Comparison of ENCODE assay signal across 24 cellular contexts in genomic region chr14:68759912-68760311, GRCh38.
"Had no signal": no experiment of that assay in that cellular context is flagged by ENCODE, and none has a peak within 500 bp of the region (broad histone marks: within the 10 kb centered on the region; RNA-seq: fewer than 3 reads in every experiment).

No MANE protein-coding gene starts in this region.

- DNase-seq: activated CD4-positive, alpha-beta T cell treated with anti-CD3 and anti-CD28 coated beads for 1 hour; activated CD4-positive, alpha-beta T cell treated with anti-CD3 and anti-CD28 coated beads, Interleukin-2, amount 50 U/mL, for 1 hour; activated CD8-positive, alpha-beta memory T cell treated with anti-CD3 and anti-CD28 coated beads for 24 hours; activated CD8-positive, alpha-beta memory T cell treated with anti-CD3 and anti-CD28 coated beads, Interleukin-2, amount 50 U/mL, for 4 hours; activated naive CD4-positive, alpha-beta T cell treated with anti-CD3 and anti-CD28 coated beads, Interleukin-2, amount 10 ng/mL, durations not matched to agents 7 days and 5 days; activated T-cell treated with anti-CD3 and anti-CD28 coated beads, Interleukin-2, amount 50 U/mL, for 24 hours; amygdala; cerebellar nuclear complex; endodermal cell; head of caudate nucleus; hypothalamus; left ventricle myocardium superior; mucosa of descending colon; psoas muscle; stimulated activated CD4-positive, alpha-beta T cell treated with anti-CD3 and anti-CD28 coated beads, Interleukin-2, amount 100 ng/mL, for 24 hours; stimulated activated naive CD4-positive, alpha-beta T cell; SW 1271; testis; trophoblast cell had no signal

- H3K27ac Mint-ChIP-seq: activated naive CD4-positive, alpha-beta T cell treated with anti-CD3 and anti-CD28 coated beads, Interleukin-2, amount 10 ng/mL, durations not matched to agents 7 days and 5 days; activated T-cell treated with anti-CD3 and anti-CD28 coated beads, Interleukin-2, amount 50 U/mL, for 24 hours; endodermal cell; T-helper 2 cell treated with Interferon-gamma antibody and Interleukin-4, amounts not matched to agents 5 μg/mL and 100 μg/mL, for 36 hours had no signal

- H3K36me3 Mint-ChIP-seq: activated naive CD4-positive, alpha-beta T cell treated with anti-CD3 and anti-CD28 coated beads, Interleukin-2, amount 10 ng/mL, durations not matched to agents 7 days and 5 days had no signal

- H3K27me3 Mint-ChIP-seq: activated T-cell treated with anti-CD3 and anti-CD28 coated beads, Interleukin-2, amount 50 U/mL, for 24 hours had no signal

- H3K9me3 Mint-ChIP-seq: activated naive CD4-positive, alpha-beta T cell treated with anti-CD3 and anti-CD28 coated beads, Interleukin-2, amount 10 ng/mL, durations not matched to agents 7 days and 5 days; activated T-cell treated with anti-CD3 and anti-CD28 coated beads, Interleukin-2, amount 50 U/mL, for 24 hours; endodermal cell; T-helper 2 cell treated with Interferon-gamma antibody and Interleukin-4, amounts not matched to agents 5 μg/mL and 100 μg/mL, for 36 hours had no signal

- H3K4me3 Mint-ChIP-seq: activated naive CD4-positive, alpha-beta T cell treated with anti-CD3 and anti-CD28 coated beads, Interleukin-2, amount 10 ng/mL, durations not matched to agents 7 days and 5 days; activated T-cell treated with anti-CD3 and anti-CD28 coated beads, Interleukin-2, amount 50 U/mL, for 24 hours; endodermal cell; T-helper 2 cell treated with Interferon-gamma antibody and Interleukin-4, amounts not matched to agents 5 μg/mL and 100 μg/mL, for 36 hours had no signal

- H3K4me3 ChIP-seq: coronary artery, gastroesophageal sphincter, mucosa of descending colon, psoas muscle, right atrium auricular region, testis, vagina had no signal
